Comparison of ENCODE assay signal across 10 cellular contexts in genomic region chr5:66757834-66758396, GRCh38.
"Had no signal": no experiment of that assay in that cellular context is flagged by ENCODE, and none has a peak within 500 bp of the region (broad histone marks: within the 10 kb centered on the region; RNA-seq: fewer than 3 reads in every experiment).

No MANE protein-coding gene starts in this region.

- ATAC-seq: activated CD4-positive, alpha-beta T cell treated with anti-CD3 and anti-CD28 coated beads for 36 hours; activated T-helper 17 cell treated with anti-CD3 and anti-CD28 coated beads, Interleukin-2, amount 50 U/mL, for 72 hours had no signal

- H3K27ac ChIP-seq: brain microvascular endothelial cell, cardiac muscle cell, KMS-11, SK-N-MC, VCaP had no signal

- H3K36me3 ChIP-seq: brain microvascular endothelial cell, cardiac muscle cell had no signal

- H3K4me3 ChIP-seq: cardiac muscle cell, SK-N-MC had no signal

- H3K4me2 ChIP-seq: KMS-11 had no signal

- DNase-seq: activated CD4-positive, alpha-beta T cell treated with anti-CD3 and anti-CD28 coated beads, Interleukin-2, amount 50 U/mL, for 1 hour; activated gamma-delta T cell; activated T-cell treated with anti-CD3 and anti-CD28 coated beads for 4 hours had no signal

- H3K9ac ChIP-seq: KMS-11 had no signal

- H3K27me3 ChIP-seq: cardiac muscle cell had no signal
